ENCODE assay signal across 27 cellular contexts in the genomic region with DNA sequence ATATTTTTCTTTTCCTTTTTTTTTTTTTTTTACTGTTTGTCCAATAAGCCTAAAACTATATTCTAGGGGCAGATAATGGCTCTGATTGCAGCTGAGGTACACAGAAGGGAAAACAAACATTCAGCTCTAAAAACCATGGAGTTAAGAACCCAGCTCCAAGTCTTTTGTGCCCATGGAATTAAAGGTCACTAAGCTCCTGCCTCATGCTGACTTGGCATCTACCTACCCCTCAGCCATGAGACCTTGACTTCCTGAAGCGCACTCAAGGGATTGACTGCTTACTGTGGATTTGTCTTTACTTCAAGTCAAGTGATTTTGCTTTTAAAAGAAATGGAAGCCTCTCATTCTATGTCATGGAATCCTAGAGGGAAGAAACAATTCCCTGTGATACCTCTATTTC.
"Had no signal": no experiment of that assay in that cellular context is flagged by ENCODE, and none has a peak within 500 bp of the region (broad histone marks: within the 10 kb centered on the region; RNA-seq: fewer than 3 reads in every experiment).

No MANE protein-coding gene starts in this region.

- H3K27me3 ChIP-seq: esophagus squamous epithelium, ovary, right lobe of liver, tibial nerve, upper lobe of left lung had no signal

- DNase-seq: cortex of kidney; effector memory CD8-positive, alpha-beta T cell; erythroblast; esophagus squamous epithelium; foreskin melanocyte; glutamatergic neuron; heart right ventricle; hippocampal formation; kidney; mesenchymal stem cell; midbrain; naive thymus-derived CD4-positive, alpha-beta T cell; nucleus accumbens; ovary; posterior cingulate gyrus; retina; right lobe of liver; small intestine; stimulated activated CD4-positive, alpha-beta T cell treated with anti-CD3 and anti-CD28 coated beads, Interleukin-15, amount 100 ng/mL, for 24 hours; stimulated activated CD4-positive, alpha-beta T cell treated with anti-CD3 and anti-CD28 coated beads, Interleukin-2, amount 100 ng/mL, for 48 hours; stimulated activated naive B cell treated with anti-CD40 and anti-IgM and Interleukin-4, amounts not matched to agents 10 μg/mL and 1 μg/mL and 100 μg/mL, for 72 hours; upper lobe of left lung had no signal

- H3K27ac ChIP-seq: esophagus squamous epithelium, heart right ventricle, ovary, right lobe of liver, thoracic aorta, tibial nerve, upper lobe of left lung had no signal

- H3K36me3 ChIP-seq: esophagus squamous epithelium, heart right ventricle, ovary, right lobe of liver, thoracic aorta, tibial nerve, upper lobe of left lung had no signal

- H3K4me3 ChIP-seq: esophagus squamous epithelium, heart right ventricle, ovary, right lobe of liver, thoracic aorta, tibial nerve, upper lobe of left lung had no signal

- H3K9me3 ChIP-seq: esophagus squamous epithelium, heart right ventricle, ovary, right lobe of liver, thoracic aorta, tibial nerve, upper lobe of left lung had no signal

- ATAC-seq: effector memory CD8-positive, alpha-beta T cell; heart right ventricle; left lobe of liver; naive thymus-derived CD4-positive, alpha-beta T cell; right lobe of liver; stimulated activated naive B cell treated with anti-CD40 and anti-IgM and Interleukin-4, amounts not matched to agents 10 μg/mL and 1 μg/mL and 100 μg/mL, for 72 hours had no signal

- H3K4me1 ChIP-seq: esophagus squamous epithelium, heart right ventricle, right lobe of liver, tibial nerve, upper lobe of left lung had no signal

- FAIRE-seq: endometrium, kidney, small intestine, urothelium cell line had no signal
